11 cellular contexts compared by ENCODE assay signal in the genomic region with DNA sequence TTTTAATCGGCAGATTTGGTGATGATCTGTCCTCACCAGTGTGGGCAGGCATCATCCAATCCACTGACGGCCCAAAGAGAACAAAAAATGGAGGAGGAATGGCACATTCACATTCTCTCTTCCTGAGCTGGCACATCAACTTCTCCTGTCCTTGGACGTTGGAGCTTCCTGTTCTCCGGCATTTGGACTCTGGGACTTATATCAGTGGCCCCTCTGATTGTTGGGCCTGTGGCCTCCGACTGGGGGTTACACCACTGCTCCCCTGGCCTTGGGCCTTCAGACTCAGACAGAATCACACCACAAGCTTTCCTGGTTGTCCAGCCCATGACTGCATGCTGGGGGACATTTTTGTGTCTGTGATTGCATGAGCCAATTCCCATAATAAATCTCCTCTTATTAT. TPM values are rescaled to one million over a fixed set of nuclear protein-coding genes. Genes with fewer than 3 reads are reported as not detected.
"Had no signal": no experiment of that assay in that cellular context is flagged by ENCODE, and none has a peak within 500 bp of the region (broad histone marks: within the 10 kb centered on the region; RNA-seq: fewer than 3 reads in every experiment).

No MANE protein-coding gene starts in this region.

- H3K9ac ChIP-seq: GM23248 had no signal

- ATAC-seq: HCT116 had no signal

- H3K9me3 ChIP-seq: HAP-1 had no signal

- DNase-seq: GM23248, GOT3, H7, HFFc6, KBM-7 had no signal

- H3K27ac ChIP-seq: GM23248, HL-60 had no signal

- H3K4me1 ChIP-seq: HAP-1 had no signal

- H3K4me3 ChIP-seq: GM23248, HAP-1 had no signal

RNA-seq across cellular contexts. Expression of a gene that starts 20.1 kb away (rescaled TPM):
- total RNA-seq: GM23248, HFFc6, HT1080 had no signal
- polyA plus RNA-seq: GM23248 had no signal

RNA-seq across cellular contexts. Expression of a gene that starts 24.0 kb away (rescaled TPM):
- total RNA-seq: GM23248, HFFc6 had no signal
- polyA plus RNA-seq: IgD-negative memory B cell had no signal

RNA-seq across cellular contexts. Expression of a gene that starts 55.1 kb away (rescaled TPM):
- total RNA-seq: H4 had no signal
- polyA plus RNA-seq: IgD-negative memory B cell had no signal
